ENCODE assay signal across 1 cellular context in genomic region chr20:33810885-33811762, GRCh38.
A peak's percentile ranks its signal among the peaks of the same experiment; 100 is the strongest.
TF ChIP-seq lines count a peak whose summit lies in the region.

Gene CHMP4B, plus strand, starts transcription at chr20:33811348. Its CDS starts 121 bp downstream, at chr20:33811469.

TF ChIP-seq in HepG2, 621 proteins besides CTCF, POLR2A, EP300 and RAD21 (continued from another document and continues in another):
- TF ChIP-seq ZNF710 (CRISPR knock-in tag; IDR thresholded peaks at IDR 0.05; ENCODE audit: borderline replicate concordance): peak; percentile 86; the same call in 1 of the 2 replicates
- peak; percentile 38; the same call in 1 of the 2 replicates for TF ChIP-seq SNAI1 (CRISPR knock-in tag; IDR thresholded peaks at IDR 0.05; ENCODE audit: borderline replicate concordance)
- TF ChIP-seq SALL2 (CRISPR knock-in tag; IDR thresholded peaks at IDR 0.05): peak; percentile 82; the same call in 1 of the 2 replicates
- TF ChIP-seq RFXAP (CRISPR knock-in tag; IDR thresholded peaks at IDR 0.05; ENCODE audit: borderline replicate concordance): peak; percentile 84
- no peak for TF ChIP-seq SNRNP70 (IDR thresholded peaks at IDR 0.05; ENCODE audit: low read depth, low read length)
- no peak for TF ChIP-seq SMARCE1 (IDR thresholded peaks at IDR 0.05; ENCODE audit: borderline replicate concordance)
- TF ChIP-seq ZBTB8A (CRISPR knock-in tag; IDR thresholded peaks at IDR 0.05; ENCODE audit: borderline replicate concordance, low read depth): no peak
- peak; percentile 69; the same call in 1 of the 2 replicates for TF ChIP-seq ZNF12 (CRISPR knock-in tag; IDR thresholded peaks at IDR 0.05)
- no peak for TF ChIP-seq ZNF18 (CRISPR knock-in tag; IDR thresholded peaks at IDR 0.05; ENCODE audit: insufficient replicate concordance)
- no peak for TF ChIP-seq MYPOP (CRISPR knock-in tag; IDR thresholded peaks at IDR 0.05)
- TF ChIP-seq ZNF773 (CRISPR knock-in tag; IDR thresholded peaks at IDR 0.05; ENCODE audit: borderline replicate concordance): peak; percentile 52; the same call in 1 of the 2 replicates
- TF ChIP-seq ZFP36 (IDR thresholded peaks at IDR 0.05; ENCODE audit: borderline replicate concordance, low read depth, low read length, partially characterized antibody): no peak
- peak; percentile 49; the same call in 1 of the 2 replicates for TF ChIP-seq ZNF256 (CRISPR knock-in tag; conservative IDR thresholded peaks at IDR 0.05)
- peak; percentile 81 for TF ChIP-seq SP5 (CRISPR knock-in tag; IDR thresholded peaks at IDR 0.05; ENCODE audit: borderline replicate concordance, low read depth)
- peak; percentile 37; the same call in 1 of the 2 replicates for TF ChIP-seq PREB (CRISPR knock-in tag; IDR thresholded peaks at IDR 0.05)
- no peak; the same call in 1 of the 2 replicates for TF ChIP-seq ZNF510 (CRISPR knock-in tag; IDR thresholded peaks at IDR 0.05; ENCODE audit: low read depth)
- TF ChIP-seq PBX3 (CRISPR knock-in tag; IDR thresholded peaks at IDR 0.05; ENCODE audit: borderline replicate concordance): no peak
- TF ChIP-seq MAFK (conservative IDR thresholded peaks at IDR 0.05 in 1 of 2, IDR thresholded peaks at IDR 0.05 in 1 of 2; ENCODE audit: low read length in 2 of 2): 0 out of 4 replicates have a peak, but pooled peaks of 1 of the 2 experiments have one; percentile 10
- TF ChIP-seq KDM2A (CRISPR knock-in tag; IDR thresholded peaks at IDR 0.05; ENCODE audit: borderline replicate concordance, low read depth): peak; percentile 96
- no peak for TF ChIP-seq U2AF2 (IDR thresholded peaks at IDR 0.05; ENCODE audit: low read depth, low read length)
- no peak for TF ChIP-seq ZNF7 (CRISPR knock-in tag; IDR thresholded peaks at IDR 0.05)
- no peak; the same call in 1 of the 2 replicates for TF ChIP-seq ZNF891 (CRISPR knock-in tag; IDR thresholded peaks at IDR 0.05)
- TF ChIP-seq MTA1 (CRISPR knock-in tag; IDR thresholded peaks at IDR 0.05; ENCODE audit: borderline replicate concordance): no peak
- TF ChIP-seq ZNF496 (CRISPR knock-in tag; IDR thresholded peaks at IDR 0.05; ENCODE audit: insufficient replicate concordance): no peak
- no peak for TF ChIP-seq CSRNP1 (CRISPR knock-in tag; IDR thresholded peaks at IDR 0.05)
- 0 out of 2 replicates have a peak, but pooled peaks have one; percentile 71 for TF ChIP-seq NCOA1 (CRISPR knock-in tag; IDR thresholded peaks at IDR 0.05)
- peak; percentile 89; the same call in 1 of the 2 replicates for TF ChIP-seq ZNF570 (CRISPR knock-in tag; IDR thresholded peaks at IDR 0.05; ENCODE audit: borderline replicate concordance)
- TF ChIP-seq SETDB1 (CRISPR knock-in tag; IDR thresholded peaks at IDR 0.05; ENCODE audit: borderline replicate concordance): no peak
- TF ChIP-seq ZMYM2 (CRISPR knock-in tag; IDR thresholded peaks at IDR 0.05): no peak
- TF ChIP-seq ZNF564 (CRISPR knock-in tag; IDR thresholded peaks at IDR 0.05): 0 out of 2 replicates have a peak, but pooled peaks have one; percentile 15
- 0 out of 2 replicates have a peak, but pooled peaks have one; percentile 34 for TF ChIP-seq ZNF136 (CRISPR knock-in tag; IDR thresholded peaks at IDR 0.05; ENCODE audit: low read depth)
- TF ChIP-seq KLF11 (CRISPR knock-in tag; IDR thresholded peaks at IDR 0.05): peak; percentile 92; the same call in 1 of the 2 replicates
- TF ChIP-seq MED8 (CRISPR knock-in tag; IDR thresholded peaks at IDR 0.05; ENCODE audit: insufficient replicate concordance): no peak
- TF ChIP-seq SNAPC5 (CRISPR knock-in tag; IDR thresholded peaks at IDR 0.05; ENCODE audit: borderline replicate concordance): no peak; the same call in 1 of the 2 replicates
- TF ChIP-seq CC2D1A (CRISPR knock-in tag; IDR thresholded peaks at IDR 0.05): no peak
- TF ChIP-seq ZNF501 (CRISPR knock-in tag; IDR thresholded peaks at IDR 0.05): peak; percentile 82
- no peak for TF ChIP-seq DMTF1 (CRISPR knock-in tag; IDR thresholded peaks at IDR 0.05)
- no peak for TF ChIP-seq THAP8 (CRISPR knock-in tag; IDR thresholded peaks at IDR 0.05; ENCODE audit: borderline replicate concordance)
- TF ChIP-seq ZNF431 (CRISPR knock-in tag; IDR thresholded peaks at IDR 0.05; ENCODE audit: borderline replicate concordance, low read depth): peak; percentile 88; the same call in 1 of the 2 replicates
- no peak for TF ChIP-seq ZNF775 (CRISPR knock-in tag; IDR thresholded peaks at IDR 0.05; ENCODE audit: borderline replicate concordance)
- 0 out of 2 replicates have a peak, but pooled peaks have one; percentile 9 for TF ChIP-seq ZNF770 (CRISPR knock-in tag; IDR thresholded peaks at IDR 0.05)
- no peak for TF ChIP-seq SOX6 (IDR thresholded peaks at IDR 0.05)
- peak; percentile 70 for TF ChIP-seq SOX6 (CRISPR knock-in tag; IDR thresholded peaks at IDR 0.05)
- peak; percentile 94 for TF ChIP-seq IRF9 (CRISPR knock-in tag; IDR thresholded peaks at IDR 0.05; ENCODE audit: borderline replicate concordance)
- TF ChIP-seq ARID3A (IDR thresholded peaks at IDR 0.05; ENCODE audit: low read depth, low read length): peak; percentile 66
- 0 out of 2 replicates have a peak, but pooled peaks have one; percentile 59 for TF ChIP-seq ZNF543 (CRISPR knock-in tag; IDR thresholded peaks at IDR 0.05)
- peak; percentile 82 for TF ChIP-seq JUN (CRISPR knock-in tag; IDR thresholded peaks at IDR 0.05)
